11 cellular contexts compared by ENCODE assay signal in genomic region chr2:189177441-189177840, GRCh38. TPM values are rescaled to one million over a fixed set of nuclear protein-coding genes. Genes with fewer than 3 reads are reported as not detected.
DNase-seq lines count a peak whose midpoint lies in the region; ATAC-seq and TF ChIP-seq lines count a peak whose summit lies in the region.
"Had no signal": no experiment of that assay in that cellular context is flagged by ENCODE, and none has a peak within 500 bp of the region (broad histone marks: within the 10 kb centered on the region; RNA-seq: fewer than 3 reads in every experiment).

No MANE protein-coding gene starts in this region.

- H3K27me3 ChIP-seq in HUES6 (ENCODE audit: control insufficient read depth, insufficient read depth, low read length), result no peaks in the 10 kb centered on the region
- no peaks in the 10 kb centered on the region for H3K27me3 ChIP-seq in tibial artery
- H3K27me3 ChIP-seq in BE2C, result no peaks in the 10 kb centered on the region

- H3K9ac ChIP-seq in HUES6 (ENCODE audit: low read length), result peak overlapping the region; percentile 5

- H3K36me3 ChIP-seq in HUES6 (ENCODE audit: control insufficient read depth, insufficient read depth, low read length) (no peaks in the 10 kb centered on the region), tibial artery (no peaks in the 10 kb centered on the region), BE2C (no peaks in the 10 kb centered on the region)

- H3K4me3 ChIP-seq in HUES6 (ENCODE audit: low read depth, low read length), result peak overlapping the region; percentile 59; the same call in 1 of the 2 replicates
- peak overlapping the region; percentile 82 for H3K4me3 ChIP-seq in choroid plexus epithelial cell (ENCODE audit: low read depth, low read length)
- peak overlapping the region; percentile 58 to 59 for H3K4me3 ChIP-seq in tibial artery
- H3K4me3 ChIP-seq in BE2C (ENCODE audit: low read depth, low read length), result no peak overlapping the region

- H3K9me3 ChIP-seq in HUES6 (ENCODE audit: control insufficient read depth, insufficient read depth, low read depth, low read length) (no peaks in the 10 kb centered on the region), tibial artery (no peaks in the 10 kb centered on the region), BE2C (no peaks in the 10 kb centered on the region)

- H3K27ac Mint-ChIP-seq in mesothelial cell of epicardium, result peak overlapping the region; percentile 80
- H3K27ac Mint-ChIP-seq in T-helper 2 cell treated with Interferon-gamma antibody and Interleukin-4, amounts not matched to agents 5 μg/mL and 100 μg/mL, for 36 hours, result no peak overlapping the region

- TF ChIP-seq CTCF in choroid plexus epithelial cell (conservative IDR thresholded peaks at IDR 0.05; ENCODE audit: low read depth, low read length), result no peak
- TF ChIP-seq CTCF in mesothelial cell of epicardium (IDR thresholded peaks at IDR 0.05; ENCODE audit: unreplicated experiment), result no peak
- TF ChIP-seq CTCF in tibial artery (IDR thresholded peaks at IDR 0.05), result no peak
- no peak for TF ChIP-seq CTCF in BE2C (IDR thresholded peaks at IDR 0.05; ENCODE audit: low read depth, low read length)

- no peak for ATAC-seq in sciatic nerve
- ATAC-seq: left lobe of liver had no signal

- H3K4me1 ChIP-seq in HUES6 (ENCODE audit: control insufficient read depth, insufficient read depth, low read length) (peaks cover 11% of the 10 kb centered on the region), tibial artery (peaks cover 0 to 48% (median 3%) of the 10 kb centered on the region in 4 donors), BE2C (no peaks in the 10 kb centered on the region)

- H3K36me3 Mint-ChIP-seq in mesothelial cell of epicardium, result peaks cover 6% of the 10 kb centered on the region
- no peaks in the 10 kb centered on the region for H3K36me3 Mint-ChIP-seq in T-helper 2 cell treated with Interferon-gamma antibody and Interleukin-4, amounts not matched to agents 5 μg/mL and 100 μg/mL, for 36 hours (ENCODE audit: low read depth)

- intact Hi-C loops in tibial artery (cut with DNase I; ENCODE audit: low total_unique reads), result no loop called here
- intact Hi-C loops in sciatic nerve (cut with DNase I), result no loop called here

- H3K27ac ChIP-seq in HUES6 (ENCODE audit: low read depth, low read length), result no peak overlapping the region; the same call in 1 of the 2 replicates
- H3K27ac ChIP-seq in tibial artery, result peak overlapping the region; percentile 70 to 75

- DNase-seq in choroid plexus epithelial cell (ENCODE audit: low read depth) (no peak), mesothelial cell of epicardium (ENCODE audit: low spot score in 2 of 2, unreplicated experiment in 2 of 2) (no peak), tibial artery (no peak), T-helper 9 cell (no peak), sciatic nerve (ENCODE audit: low spot score) (no peak), BE2C (no peak)
- DNase-seq in T-helper 2 cell treated with Interferon-gamma antibody and Interleukin-4, amounts not matched to agents 5 μg/mL and 100 μg/mL, for 36 hours (ENCODE audit: low spot score), result no peak
- DNase-seq: DMS153, NCI-H446 had no signal

- H3K4me3 Mint-ChIP-seq in mesothelial cell of epicardium, result peak overlapping the region; percentile 87
- no peak overlapping the region for H3K4me3 Mint-ChIP-seq in T-helper 2 cell treated with Interferon-gamma antibody and Interleukin-4, amounts not matched to agents 5 μg/mL and 100 μg/mL, for 36 hours

- no peaks in the 10 kb centered on the region for H3K27me3 Mint-ChIP-seq in mesothelial cell of epicardium (ENCODE audit: low read depth)
- peaks cover 14% of the 10 kb centered on the region for H3K27me3 Mint-ChIP-seq in T-helper 2 cell treated with Interferon-gamma antibody and Interleukin-4, amounts not matched to agents 5 μg/mL and 100 μg/mL, for 36 hours (ENCODE audit: low read depth)

- H3K9me3 Mint-ChIP-seq in mesothelial cell of epicardium, result no peaks in the 10 kb centered on the region
- no peaks in the 10 kb centered on the region for H3K9me3 Mint-ChIP-seq in T-helper 2 cell treated with Interferon-gamma antibody and Interleukin-4, amounts not matched to agents 5 μg/mL and 100 μg/mL, for 36 hours

- peaks cover 44% of the 10 kb centered on the region for H3K4me1 Mint-ChIP-seq in mesothelial cell of epicardium
- peaks cover 7% of the 10 kb centered on the region for H3K4me1 Mint-ChIP-seq in T-helper 2 cell treated with Interferon-gamma antibody and Interleukin-4, amounts not matched to agents 5 μg/mL and 100 μg/mL, for 36 hours (ENCODE audit: low read depth)

RNA-seq across cellular contexts. Expression of gene COL5A2, which starts 2.1 kb away (rescaled TPM):
- total RNA-seq in mesothelial cell of epicardium (438 to 472 TPM (median 459 TPM) in 3 replicates), sciatic nerve (45.7 TPM)
- 2.8 TPM for polyA plus RNA-seq in BE2C (2012; ENCODE audit: insufficient read depth, insufficient read length, low read depth)
